In the genomic region with DNA sequence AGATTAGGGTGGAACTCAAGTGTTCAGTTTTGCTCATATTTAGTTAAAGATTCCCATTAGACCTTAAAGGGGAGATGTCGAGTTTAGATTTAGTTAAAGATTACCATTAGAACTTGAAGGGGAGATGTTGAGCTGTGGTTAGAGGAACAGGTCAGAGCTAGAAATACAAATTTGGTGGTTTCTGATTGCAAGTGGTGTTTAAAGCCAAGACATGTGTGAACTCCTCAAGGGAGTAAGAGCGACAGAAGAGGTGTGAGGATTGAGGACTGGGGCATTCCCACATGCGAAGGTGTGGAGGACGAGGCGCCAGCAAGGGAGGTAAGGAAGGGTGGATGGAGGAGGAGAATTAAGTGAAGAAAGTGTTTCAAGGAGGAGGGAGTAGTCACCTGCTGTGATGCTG, we compare ENCODE assay signal across 15 cellular contexts.
DNase-seq lines count a peak whose midpoint lies in the region; ATAC-seq and TF ChIP-seq lines count a peak whose summit lies in the region.
"Had no signal": no experiment of that assay in that cellular context is flagged by ENCODE, and none has a peak within 500 bp of the region (broad histone marks: within the 10 kb centered on the region; RNA-seq: fewer than 3 reads in every experiment).

No MANE protein-coding gene starts in this region.

- peak; percentile 80 for ATAC-seq in GM18498 (IDR thresholded peaks at IDR 0.05; ENCODE audit: unreplicated experiment)
- peak; percentile 90 for ATAC-seq in GM19372 (IDR thresholded peaks at IDR 0.05; ENCODE audit: low read depth, unreplicated experiment)
- peak; percentile 93 for ATAC-seq in HG02588 (IDR thresholded peaks at IDR 0.05; ENCODE audit: unreplicated experiment)
- ATAC-seq in HG03354 (IDR thresholded peaks at IDR 0.05; ENCODE audit: poor library complexity, severe bottlenecking, unreplicated experiment): peak; percentile 97
- ATAC-seq in SK-N-SH treated with all-trans-retinoic acid at 6 μM for 48 hours: no peak
- ATAC-seq in GM21576 (IDR thresholded peaks at IDR 0.05; ENCODE audit: unreplicated experiment): no peak
- ATAC-seq: left lung had no signal

- DNase-seq in effector CD4-positive, alpha-beta T cell: no peak
- no peak for DNase-seq in NOMO-1 treated with dmso at 0.1 percent for 144 hours (lab: John Stamatoyannopoulos, UW; ENCODE audit: unreplicated experiment)
- DNase-seq: activated CD4-positive, alpha-beta memory T cell treated with anti-CD3 and anti-CD28 coated beads for 36 hours; activated effector memory CD4-positive, alpha-beta T cell treated with Interleukin-2 at 50 U/mL for 16 hours; left lung; MV-4-11; NCI-H2171; SHP77; testis had no signal

TF ChIP-seq in SK-N-SH treated with all-trans-retinoic acid at 6 μM for 48 hours, 23 proteins besides CTCF, POLR2A, EP300 and RAD21:
- TF ChIP-seq ZC3H10 (CRISPR knock-in tag; IDR thresholded peaks at IDR 0.05): no peak
- TF ChIP-seq CREB5 (CRISPR knock-in tag; IDR thresholded peaks at IDR 0.05; ENCODE audit: low read depth): no peak
- no peak for TF ChIP-seq PATZ1 (CRISPR knock-in tag; IDR thresholded peaks at IDR 0.05; ENCODE audit: borderline replicate concordance)
- no peak for TF ChIP-seq RARB (CRISPR knock-in tag; IDR thresholded peaks at IDR 0.05)
- no peak for TF ChIP-seq TOX (CRISPR knock-in tag; IDR thresholded peaks at IDR 0.05; ENCODE audit: borderline replicate concordance)
- TF ChIP-seq ESRRG (CRISPR knock-in tag; IDR thresholded peaks at IDR 0.05): no peak
- TF ChIP-seq PPARA (CRISPR knock-in tag; IDR thresholded peaks at IDR 0.05; ENCODE audit: borderline replicate concordance): no peak
- TF ChIP-seq, protein P1, sequence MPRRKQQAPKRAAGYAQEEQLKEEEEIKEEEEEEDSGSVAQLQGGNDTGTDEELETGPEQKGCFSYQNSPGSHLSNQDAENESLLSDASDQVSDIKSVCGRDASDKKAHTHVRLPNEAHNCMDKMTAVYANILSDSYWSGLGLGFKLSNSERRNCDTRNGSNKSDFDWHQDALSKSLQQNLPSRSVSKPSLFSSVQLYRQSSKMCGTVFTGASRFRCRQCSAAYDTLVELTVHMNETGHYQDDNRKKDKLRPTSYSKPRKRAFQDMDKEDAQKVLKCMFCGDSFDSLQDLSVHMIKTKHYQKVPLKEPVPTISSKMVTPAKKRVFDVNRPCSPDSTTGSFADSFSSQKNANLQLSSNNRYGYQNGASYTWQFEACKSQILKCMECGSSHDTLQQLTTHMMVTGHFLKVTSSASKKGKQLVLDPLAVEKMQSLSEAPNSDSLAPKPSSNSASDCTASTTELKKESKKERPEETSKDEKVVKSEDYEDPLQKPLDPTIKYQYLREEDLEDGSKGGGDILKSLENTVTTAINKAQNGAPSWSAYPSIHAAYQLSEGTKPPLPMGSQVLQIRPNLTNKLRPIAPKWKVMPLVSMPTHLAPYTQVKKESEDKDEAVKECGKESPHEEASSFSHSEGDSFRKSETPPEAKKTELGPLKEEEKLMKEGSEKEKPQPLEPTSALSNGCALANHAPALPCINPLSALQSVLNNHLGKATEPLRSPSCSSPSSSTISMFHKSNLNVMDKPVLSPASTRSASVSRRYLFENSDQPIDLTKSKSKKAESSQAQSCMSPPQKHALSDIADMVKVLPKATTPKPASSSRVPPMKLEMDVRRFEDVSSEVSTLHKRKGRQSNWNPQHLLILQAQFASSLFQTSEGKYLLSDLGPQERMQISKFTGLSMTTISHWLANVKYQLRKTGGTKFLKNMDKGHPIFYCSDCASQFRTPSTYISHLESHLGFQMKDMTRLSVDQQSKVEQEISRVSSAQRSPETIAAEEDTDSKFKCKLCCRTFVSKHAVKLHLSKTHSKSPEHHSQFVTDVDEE (CRISPR knock-in tag; IDR thresholded peaks at IDR 0.05): no peak
- no peak for TF ChIP-seq ZFP3 (CRISPR knock-in tag; IDR thresholded peaks at IDR 0.05)
- no peak for TF ChIP-seq SNAI2 (CRISPR knock-in tag; IDR thresholded peaks at IDR 0.05)
- TF ChIP-seq BACH2 (CRISPR knock-in tag; IDR thresholded peaks at IDR 0.05; ENCODE audit: borderline replicate concordance): no peak
- TF ChIP-seq, protein P2, sequence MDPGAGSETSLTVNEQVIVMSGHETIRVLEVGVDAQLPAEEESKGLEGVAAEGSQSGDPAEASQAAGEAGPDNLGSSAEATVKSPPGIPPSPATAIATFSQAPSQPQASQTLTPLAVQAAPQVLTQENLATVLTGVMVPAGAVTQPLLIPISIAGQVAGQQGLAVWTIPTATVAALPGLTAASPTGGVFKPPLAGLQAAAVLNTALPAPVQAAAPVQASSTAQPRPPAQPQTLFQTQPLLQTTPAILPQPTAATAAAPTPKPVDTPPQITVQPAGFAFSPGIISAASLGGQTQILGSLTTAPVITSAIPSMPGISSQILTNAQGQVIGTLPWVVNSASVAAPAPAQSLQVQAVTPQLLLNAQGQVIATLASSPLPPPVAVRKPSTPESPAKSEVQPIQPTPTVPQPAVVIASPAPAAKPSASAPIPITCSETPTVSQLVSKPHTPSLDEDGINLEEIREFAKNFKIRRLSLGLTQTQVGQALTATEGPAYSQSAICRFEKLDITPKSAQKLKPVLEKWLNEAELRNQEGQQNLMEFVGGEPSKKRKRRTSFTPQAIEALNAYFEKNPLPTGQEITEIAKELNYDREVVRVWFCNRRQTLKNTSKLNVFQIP (CRISPR knock-in tag; IDR thresholded peaks at IDR 0.05; ENCODE audit: borderline replicate concordance, low read depth): no peak
- no peak for TF ChIP-seq CSDC2 (CRISPR knock-in tag; IDR thresholded peaks at IDR 0.05)
- TF ChIP-seq ARNTL (CRISPR knock-in tag; IDR thresholded peaks at IDR 0.05; ENCODE audit: borderline replicate concordance, low read depth): no peak
- no peak for TF ChIP-seq ZNF8 (CRISPR knock-in tag; IDR thresholded peaks at IDR 0.05)
- no peak for TF ChIP-seq ZFP30 (CRISPR knock-in tag; IDR thresholded peaks at IDR 0.05)
- TF ChIP-seq, protein P3, sequence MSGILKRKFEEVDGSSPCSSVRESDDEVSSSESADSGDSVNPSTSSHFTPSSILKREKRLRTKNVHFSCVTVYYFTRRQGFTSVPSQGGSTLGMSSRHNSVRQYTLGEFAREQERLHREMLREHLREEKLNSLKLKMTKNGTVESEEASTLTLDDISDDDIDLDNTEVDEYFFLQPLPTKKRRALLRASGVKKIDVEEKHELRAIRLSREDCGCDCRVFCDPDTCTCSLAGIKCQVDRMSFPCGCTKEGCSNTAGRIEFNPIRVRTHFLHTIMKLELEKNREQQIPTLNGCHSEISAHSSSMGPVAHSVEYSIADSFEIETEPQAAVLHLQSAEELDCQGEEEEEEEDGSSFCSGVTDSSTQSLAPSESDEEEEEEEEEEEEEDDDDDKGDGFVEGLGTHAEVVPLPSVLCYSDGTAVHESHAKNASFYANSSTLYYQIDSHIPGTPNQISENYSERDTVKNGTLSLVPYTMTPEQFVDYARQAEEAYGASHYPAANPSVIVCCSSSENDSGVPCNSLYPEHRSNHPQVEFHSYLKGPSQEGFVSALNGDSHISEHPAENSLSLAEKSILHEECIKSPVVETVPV (CRISPR knock-in tag; IDR thresholded peaks at IDR 0.05): no peak
- TF ChIP-seq GLIS3 (CRISPR knock-in tag; IDR thresholded peaks at IDR 0.05): no peak
- no peak for TF ChIP-seq TCF4 (CRISPR knock-in tag; IDR thresholded peaks at IDR 0.05; ENCODE audit: borderline replicate concordance)

Comparison
In these comparisons a context has a peak if more than half of its experiments do, and no peak if none do; other contexts are left out.
1. ATAC-seq: peak in GM18498 (single experiment), GM19372 (single experiment), HG02588 (single experiment) and HG03354 (single experiment); none in SK-N-SH treated with all-trans-retinoic acid at 6 μM for 48 hours (single experiment) and GM21576 (single experiment).